ENCODE assay signal across 9 cellular contexts in genomic region chr11:113778111-113778910, GRCh38. TPM values are rescaled to one million over a fixed set of nuclear protein-coding genes. Genes with fewer than 3 reads are reported as not detected.
A peak's percentile ranks its signal among the peaks of the same experiment; 100 is the strongest.
DNase-seq lines count a peak whose midpoint lies in the region; ATAC-seq and TF ChIP-seq lines count a peak whose summit lies in the region.
"Had no signal": no experiment of that assay in that cellular context is flagged by ENCODE, and none has a peak within 500 bp of the region (broad histone marks: within the 10 kb centered on the region; RNA-seq: fewer than 3 reads in every experiment).

No MANE protein-coding gene starts in this region.

- H3K27ac ChIP-seq in spleen = peak overlapping the region in 2 of 8 donors; percentile 29 to 49
- H3K27ac ChIP-seq: BLaER1 had no signal

- intact Hi-C loops in Right ventricle myocardium inferior (cut with DNase I) (no loop called here), cardiac septum (cut with DNase I) (no loop called here), spleen (cut with DNase I; ENCODE audit: low total_unique reads) (no loop called here)

- no peaks in the 10 kb centered on the region for H3K9me3 ChIP-seq in spleen
- H3K9me3 ChIP-seq: BLaER1 had no signal

- peaks cover 0 to 13% (median 0%) of the 10 kb centered on the region in 7 donors for H3K27me3 ChIP-seq in spleen (replicated peaks in 1 of 7)
- H3K27me3 ChIP-seq: BLaER1 had no signal

- DNase-seq in Right ventricle myocardium inferior (ENCODE audit: missing footprints) (peak; percentile 42), cardiac septum (ENCODE audit: low spot score) (no peak), cerebellum (ENCODE audit: low spot score) (peak; percentile 76), left kidney (ENCODE audit: low read depth, low spot score) (peak; percentile 15), spleen (no peak), KBM-7 (no peak), NCI-H2227 treated with DMSO at 0.1 percent for 48 hours (lab: John Stamatoyannopoulos, UW) (no peak)

- no peak for TF ChIP-seq CTCF in spleen (IDR thresholded peaks at IDR 0.05 in 8 of 11, conservative IDR thresholded peaks at IDR 0.05 in 3 of 11)

- in situ Hi-C loops in KBM-7 (cut with MboI; ENCODE audit: low pct_unique_long_range_greater_than_20kb, low sequenced_read_pairs) = no loop called here

- no peak overlapping the region for H3K4me3 ChIP-seq in spleen
- H3K4me3 ChIP-seq: BLaER1 had no signal

- ATAC-seq in Right ventricle myocardium inferior = peak; percentile 27
- no peak for ATAC-seq in HG02938 (IDR thresholded peaks at IDR 0.05; ENCODE audit: unreplicated experiment)

- no peak for TF ChIP-seq POLR2A in spleen (IDR thresholded peaks at IDR 0.05)

- H3K36me3 ChIP-seq in spleen = no peaks in the 10 kb centered on the region
- H3K36me3 ChIP-seq: BLaER1 had no signal

- peaks cover 0 to 13% (median 5%) of the 10 kb centered on the region in 6 donors for H3K4me1 ChIP-seq in spleen
- H3K4me1 ChIP-seq: BLaER1 had no signal

- 48 to 63% (median 52%) methylated on average over 11 of the region's 11 CpGs for WGBS in spleen, 5 donors

RNA-seq across cellular contexts. Expression of gene CLDN25, which starts 1.3 kb away (rescaled TPM):
- total RNA-seq in Right ventricle myocardium inferior (not detected), cardiac septum (not detected), cerebellum (not detected), spleen (not detected)
- not detected for polyA plus RNA-seq in spleen

RNA-seq across cellular contexts. Expression of gene ZW10, which starts 4.8 kb away (rescaled TPM):
- total RNA-seq in Right ventricle myocardium inferior (9.6 TPM), cardiac septum (8.0 TPM), cerebellum (15.0 TPM), spleen (10 to 100 TPM; 10.6 to 15.7 (median 12.2) TPM)
- 1 to 10 TPM; 3.2 to 5.1 (median 3.9) TPM for polyA plus RNA-seq in spleen

Comparison
In these comparisons a context has a peak if more than half of its experiments do, and no peak if none do; other contexts are left out.
1. DNase-seq: peak in Right ventricle myocardium inferior (single experiment), cerebellum (single experiment) and left kidney (single experiment); none in cardiac septum (single experiment), spleen (single experiment), KBM-7 (single experiment) and NCI-H2227 treated with DMSO at 0.1 percent for 48 hours (single experiment).